Comparison of ENCODE assay signal across 21 cellular contexts in the genomic region with DNA sequence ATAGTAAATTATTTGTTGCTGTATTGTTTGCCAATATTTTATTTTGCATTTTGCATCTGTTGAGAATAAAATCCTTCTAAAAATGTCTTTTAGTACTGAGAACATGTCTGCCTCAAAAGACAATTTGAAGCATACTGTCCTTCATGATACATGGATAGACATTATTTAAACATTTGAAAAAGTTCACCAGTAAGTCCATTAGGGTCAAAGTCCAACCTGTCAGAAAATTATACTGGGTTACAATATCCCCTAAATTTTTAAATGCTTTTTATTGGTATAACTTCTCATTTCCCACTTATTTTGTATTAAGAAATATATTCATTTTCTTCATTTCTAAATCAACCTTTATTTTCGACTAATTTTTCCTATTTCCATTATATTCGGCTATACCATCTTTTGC. TPM values are rescaled to one million over a fixed set of nuclear protein-coding genes. Genes with fewer than 3 reads are reported as not detected.
"Had no signal": no experiment of that assay in that cellular context is flagged by ENCODE, and none has a peak within 500 bp of the region (broad histone marks: within the 10 kb centered on the region; RNA-seq: fewer than 3 reads in every experiment).

No MANE protein-coding gene starts in this region.

- H3K27ac ChIP-seq: SJSA1 had no signal

- H3K27me3 ChIP-seq: SJSA1 had no signal

- H3K9me3 ChIP-seq: SJSA1 had no signal

- H3K4me1 ChIP-seq: SJSA1 had no signal

- H3K4me3 ChIP-seq: SJSA1 had no signal

- DNase-seq: IMR-90, Karpas-422, KG1, MM.1S, NCI-H1092 treated with DMSO at 0.1 percent for 48 hours, NCI-H1436, NCI-H187, NCI-H2029, NCI-H2081 treated with DMSO at 0.1 percent for 48 hours, NCI-H2171, NCI-H226, NCI-H446, NCI-H510A, NCI-H524 treated with DMSO at 0.1 percent for 48 hours, NCI-H69, NCI-H774, Right ventricle myocardium superior, RPMI8226, SIG-M5 had no signal

RNA-seq across cellular contexts. Expression of a gene that starts 21.2 kb away (rescaled TPM):
- total RNA-seq: HT-29, IMR-90, Right ventricle myocardium superior had no signal
- polyA plus RNA-seq: IMR-90 had no signal
